ENCODE assay signal across 1 cellular context in the genomic region with DNA sequence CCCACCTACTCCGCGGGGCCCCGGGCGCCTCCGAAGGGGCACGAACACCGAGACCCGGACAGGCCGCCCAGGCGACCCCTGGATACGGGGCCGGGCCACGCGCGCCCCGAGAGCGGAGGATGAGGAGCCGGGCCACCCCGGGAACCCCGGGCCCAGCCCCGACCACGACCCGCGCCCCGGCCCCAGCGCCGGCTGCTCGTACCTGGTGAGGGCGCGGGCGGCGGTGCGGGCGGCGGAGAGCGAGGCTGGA.
A peak's percentile ranks its signal among the peaks of the same experiment; 100 is the strongest.
TF ChIP-seq lines count a peak whose summit lies in the region.

No MANE protein-coding gene starts in this region.

TF ChIP-seq in GM12878, 131 proteins besides CTCF, POLR2A, EP300 and RAD21:
- no peak for TF ChIP-seq KAT2A (conservative IDR thresholded peaks at IDR 0.05; ENCODE audit: control insufficient read depth, low read depth, low read length)
- TF ChIP-seq ZNF207 (IDR thresholded peaks at IDR 0.05; ENCODE audit: borderline replicate concordance), result peak; percentile 83
- no peak for TF ChIP-seq RAD51 (IDR thresholded peaks at IDR 0.05)
- no peak for TF ChIP-seq CHD4 (IDR thresholded peaks at IDR 0.05)
- no peak for TF ChIP-seq TCF7 (IDR thresholded peaks at IDR 0.05; ENCODE audit: borderline replicate concordance)
- no peak for TF ChIP-seq SUPT20H (IDR thresholded peaks at IDR 0.05; ENCODE audit: borderline replicate concordance, control insufficient read depth, low read depth, low read length)
- TF ChIP-seq NKRF (conservative IDR thresholded peaks at IDR 0.05), result peak; percentile 86
- TF ChIP-seq NBN (IDR thresholded peaks at IDR 0.05), result no peak
- no peak for TF ChIP-seq RUNX3 (IDR thresholded peaks at IDR 0.05; ENCODE audit: low read length)
- no peak for TF ChIP-seq EED (IDR thresholded peaks at IDR 0.05; ENCODE audit: low read depth)
- peak; percentile 24; the same call in 1 of the 2 replicates for TF ChIP-seq ZNF217 (IDR thresholded peaks at IDR 0.05)
- TF ChIP-seq BACH1 (IDR thresholded peaks at IDR 0.05; ENCODE audit: borderline replicate concordance), result no peak; the same call in 1 of the 2 replicates
- TF ChIP-seq LARP7 (IDR thresholded peaks at IDR 0.05), result peak; percentile 32
- TF ChIP-seq BCLAF1 (IDR thresholded peaks at IDR 0.05), result 0 out of 2 replicates have a peak, but pooled peaks have one; percentile 47
- 0 out of 2 replicates have a peak, but pooled peaks have one; percentile 39 for TF ChIP-seq NR2C1 (IDR thresholded peaks at IDR 0.05)
- TF ChIP-seq RB1 (IDR thresholded peaks at IDR 0.05; ENCODE audit: borderline replicate concordance), result peak; percentile 20; the same call in 1 of the 2 replicates
- no peak for TF ChIP-seq RELA (IDR thresholded peaks at IDR 0.05; ENCODE audit: borderline replicate concordance, partially characterized antibody)
- no peak for TF ChIP-seq CBX5 (IDR thresholded peaks at IDR 0.05; ENCODE audit: low read depth)
- TF ChIP-seq DPF2 (IDR thresholded peaks at IDR 0.05), result peak; percentile 3
- no peak for TF ChIP-seq ZBTB4 (CRISPR knock-in tag; IDR thresholded peaks at IDR 0.05)
- no peak for TF ChIP-seq GABPA (IDR thresholded peaks at IDR 0.05; ENCODE audit: low read depth)
- TF ChIP-seq TAF1 (IDR thresholded peaks at IDR 0.05; ENCODE audit: borderline replicate concordance, low read depth, low read length), result no peak
- no peak for TF ChIP-seq SREBF1 (IDR thresholded peaks at IDR 0.05; ENCODE audit: low read length)
- TF ChIP-seq, protein P1, sequence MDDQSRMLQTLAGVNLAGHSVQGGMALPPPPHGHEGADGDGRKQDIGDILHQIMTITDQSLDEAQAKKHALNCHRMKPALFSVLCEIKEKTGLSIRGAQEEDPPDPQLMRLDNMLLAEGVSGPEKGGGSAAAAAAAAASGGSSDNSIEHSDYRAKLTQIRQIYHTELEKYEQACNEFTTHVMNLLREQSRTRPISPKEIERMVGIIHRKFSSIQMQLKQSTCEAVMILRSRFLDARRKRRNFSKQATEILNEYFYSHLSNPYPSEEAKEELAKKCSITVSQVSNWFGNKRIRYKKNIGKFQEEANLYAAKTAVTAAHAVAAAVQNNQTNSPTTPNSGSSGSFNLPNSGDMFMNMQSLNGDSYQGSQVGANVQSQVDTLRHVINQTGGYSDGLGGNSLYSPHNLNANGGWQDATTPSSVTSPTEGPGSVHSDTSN (IDR thresholded peaks at IDR 0.05; ENCODE audit: insufficient replicate concordance, low read depth, low read length), result no peak
- TF ChIP-seq GATAD2B (conservative IDR thresholded peaks at IDR 0.05; ENCODE audit: low read depth), result peak; percentile 6
- TF ChIP-seq SRF (IDR thresholded peaks at IDR 0.05; ENCODE audit: low read depth in 2 of 2, low read length in 2 of 2), result no peak
- TF ChIP-seq NR2F1 (conservative IDR thresholded peaks at IDR 0.05), result peak; percentile 52; the same call in 1 of the 2 replicates
- no peak for TF ChIP-seq NRF1 (conservative IDR thresholded peaks at IDR 0.05; ENCODE audit: low read depth, low read length)
- TF ChIP-seq WRNIP1 (IDR thresholded peaks at IDR 0.05; ENCODE audit: borderline replicate concordance, low read depth, low read length), result no peak
- no peak for TF ChIP-seq ESRRA (IDR thresholded peaks at IDR 0.05; ENCODE audit: low read length)
- TF ChIP-seq, protein P2, sequence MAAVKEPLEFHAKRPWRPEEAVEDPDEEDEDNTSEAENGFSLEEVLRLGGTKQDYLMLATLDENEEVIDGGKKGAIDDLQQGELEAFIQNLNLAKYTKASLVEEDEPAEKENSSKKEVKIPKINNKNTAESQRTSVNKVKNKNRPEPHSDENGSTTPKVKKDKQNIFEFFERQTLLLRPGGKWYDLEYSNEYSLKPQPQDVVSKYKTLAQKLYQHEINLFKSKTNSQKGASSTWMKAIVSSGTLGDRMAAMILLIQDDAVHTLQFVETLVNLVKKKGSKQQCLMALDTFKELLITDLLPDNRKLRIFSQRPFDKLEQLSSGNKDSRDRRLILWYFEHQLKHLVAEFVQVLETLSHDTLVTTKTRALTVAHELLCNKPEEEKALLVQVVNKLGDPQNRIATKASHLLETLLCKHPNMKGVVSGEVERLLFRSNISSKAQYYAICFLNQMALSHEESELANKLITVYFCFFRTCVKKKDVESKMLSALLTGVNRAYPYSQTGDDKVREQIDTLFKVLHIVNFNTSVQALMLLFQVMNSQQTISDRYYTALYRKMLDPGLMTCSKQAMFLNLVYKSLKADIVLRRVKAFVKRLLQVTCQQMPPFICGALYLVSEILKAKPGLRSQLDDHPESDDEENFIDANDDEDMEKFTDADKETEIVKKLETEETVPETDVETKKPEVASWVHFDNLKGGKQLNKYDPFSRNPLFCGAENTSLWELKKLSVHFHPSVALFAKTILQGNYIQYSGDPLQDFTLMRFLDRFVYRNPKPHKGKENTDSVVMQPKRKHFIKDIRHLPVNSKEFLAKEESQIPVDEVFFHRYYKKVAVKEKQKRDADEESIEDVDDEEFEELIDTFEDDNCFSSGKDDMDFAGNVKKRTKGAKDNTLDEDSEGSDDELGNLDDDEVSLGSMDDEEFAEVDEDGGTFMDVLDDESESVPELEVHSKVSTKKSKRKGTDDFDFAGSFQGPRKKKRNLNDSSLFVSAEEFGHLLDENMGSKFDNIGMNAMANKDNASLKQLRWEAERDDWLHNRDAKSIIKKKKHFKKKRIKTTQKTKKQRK (IDR thresholded peaks at IDR 0.05; ENCODE audit: low read depth, low read length), result no peak
- TF ChIP-seq, protein P3, sequence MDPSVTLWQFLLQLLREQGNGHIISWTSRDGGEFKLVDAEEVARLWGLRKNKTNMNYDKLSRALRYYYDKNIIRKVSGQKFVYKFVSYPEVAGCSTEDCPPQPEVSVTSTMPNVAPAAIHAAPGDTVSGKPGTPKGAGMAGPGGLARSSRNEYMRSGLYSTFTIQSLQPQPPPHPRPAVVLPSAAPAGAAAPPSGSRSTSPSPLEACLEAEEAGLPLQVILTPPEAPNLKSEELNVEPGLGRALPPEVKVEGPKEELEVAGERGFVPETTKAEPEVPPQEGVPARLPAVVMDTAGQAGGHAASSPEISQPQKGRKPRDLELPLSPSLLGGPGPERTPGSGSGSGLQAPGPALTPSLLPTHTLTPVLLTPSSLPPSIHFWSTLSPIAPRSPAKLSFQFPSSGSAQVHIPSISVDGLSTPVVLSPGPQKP (IDR thresholded peaks at IDR 0.05; ENCODE audit: low read depth, low read length), result no peak
- TF ChIP-seq, protein P4, sequence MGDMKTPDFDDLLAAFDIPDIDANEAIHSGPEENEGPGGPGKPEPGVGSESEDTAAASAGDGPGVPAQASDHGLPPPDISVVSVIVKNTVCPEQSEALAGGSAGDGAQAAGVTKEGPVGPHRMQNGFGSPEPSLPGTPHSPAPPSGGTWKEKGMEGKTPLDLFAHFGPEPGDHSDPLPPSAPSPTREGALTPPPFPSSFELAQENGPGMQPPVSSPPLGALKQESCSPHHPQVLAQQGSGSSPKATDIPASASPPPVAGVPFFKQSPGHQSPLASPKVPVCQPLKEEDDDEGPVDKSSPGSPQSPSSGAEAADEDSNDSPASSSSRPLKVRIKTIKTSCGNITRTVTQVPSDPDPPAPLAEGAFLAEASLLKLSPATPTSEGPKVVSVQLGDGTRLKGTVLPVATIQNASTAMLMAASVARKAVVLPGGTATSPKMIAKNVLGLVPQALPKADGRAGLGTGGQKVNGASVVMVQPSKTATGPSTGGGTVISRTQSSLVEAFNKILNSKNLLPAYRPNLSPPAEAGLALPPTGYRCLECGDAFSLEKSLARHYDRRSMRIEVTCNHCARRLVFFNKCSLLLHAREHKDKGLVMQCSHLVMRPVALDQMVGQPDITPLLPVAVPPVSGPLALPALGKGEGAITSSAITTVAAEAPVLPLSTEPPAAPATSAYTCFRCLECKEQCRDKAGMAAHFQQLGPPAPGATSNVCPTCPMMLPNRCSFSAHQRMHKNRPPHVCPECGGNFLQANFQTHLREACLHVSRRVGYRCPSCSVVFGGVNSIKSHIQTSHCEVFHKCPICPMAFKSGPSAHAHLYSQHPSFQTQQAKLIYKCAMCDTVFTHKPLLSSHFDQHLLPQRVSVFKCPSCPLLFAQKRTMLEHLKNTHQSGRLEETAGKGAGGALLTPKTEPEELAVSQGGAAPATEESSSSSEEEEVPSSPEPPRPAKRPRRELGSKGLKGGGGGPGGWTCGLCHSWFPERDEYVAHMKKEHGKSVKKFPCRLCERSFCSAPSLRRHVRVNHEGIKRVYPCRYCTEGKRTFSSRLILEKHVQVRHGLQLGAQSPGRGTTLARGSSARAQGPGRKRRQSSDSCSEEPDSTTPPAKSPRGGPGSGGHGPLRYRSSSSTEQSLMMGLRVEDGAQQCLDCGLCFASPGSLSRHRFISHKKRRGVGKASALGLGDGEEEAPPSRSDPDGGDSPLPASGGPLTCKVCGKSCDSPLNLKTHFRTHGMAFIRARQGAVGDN (IDR thresholded peaks at IDR 0.05), result peak; percentile 28; the same call in 1 of the 2 replicates
- TF ChIP-seq ASH2L (IDR thresholded peaks at IDR 0.05; ENCODE audit: borderline replicate concordance, low read depth), result no peak
- no peak for TF ChIP-seq JUNB (IDR thresholded peaks at IDR 0.05)
- no peak for TF ChIP-seq HCFC1 (IDR thresholded peaks at IDR 0.05; ENCODE audit: low read length)
- no peak for TF ChIP-seq PRDM15 (CRISPR knock-in tag; IDR thresholded peaks at IDR 0.05)
- TF ChIP-seq ZNF24 (IDR thresholded peaks at IDR 0.05), result no peak
TF ChIP-seq in GM12878: peak in this region for 11.
